1 cellular context compared by ENCODE assay signal in genomic region chr6:52640916-52641315, GRCh38.
TF ChIP-seq lines count a peak whose summit lies in the region.

No MANE protein-coding gene starts in this region.

TF ChIP-seq in IMR-90, 13 proteins besides CTCF, POLR2A, EP300 and RAD21:
- TF ChIP-seq ELK1 (IDR thresholded peaks at IDR 0.05; ENCODE audit: borderline replicate concordance, low read depth, low read length), result no peak
- no peak for TF ChIP-seq RFX5 (IDR thresholded peaks at IDR 0.05; ENCODE audit: low read depth, low read length)
- no peak for TF ChIP-seq NFE2L2 (IDR thresholded peaks at IDR 0.05; ENCODE audit: low read depth, low read length)
- TF ChIP-seq MAZ (IDR thresholded peaks at IDR 0.05; ENCODE audit: borderline replicate concordance, low read depth, low read length), result no peak
- no peak for TF ChIP-seq RCOR1 (IDR thresholded peaks at IDR 0.05; ENCODE audit: insufficient replicate concordance, low read length)
- no peak for TF ChIP-seq USF2 (IDR thresholded peaks at IDR 0.05; ENCODE audit: low read depth, low read length)
- TF ChIP-seq CHD1 (IDR thresholded peaks at IDR 0.05; ENCODE audit: low read depth, low read length), result no peak
- no peak for TF ChIP-seq SMC3 (IDR thresholded peaks at IDR 0.05; ENCODE audit: low read depth, low read length)
- no peak for TF ChIP-seq MXI1 (IDR thresholded peaks at IDR 0.05; ENCODE audit: borderline replicate concordance, low read depth, low read length)
- no peak for TF ChIP-seq FOS (IDR thresholded peaks at IDR 0.05; ENCODE audit: low read depth, low read length)
- TF ChIP-seq CEBPB (IDR thresholded peaks at IDR 0.05; ENCODE audit: low read depth, low read length), result no peak
- TF ChIP-seq MAFK (IDR thresholded peaks at IDR 0.05; ENCODE audit: low read depth, low read length), result no peak
- no peak for TF ChIP-seq BHLHE40 (IDR thresholded peaks at IDR 0.05; ENCODE audit: low read depth, low read length)
